29 cellular contexts compared by ENCODE assay signal in genomic region chr7:48179631-48180030, GRCh38. TPM values are rescaled to one million over a fixed set of nuclear protein-coding genes. Genes with fewer than 3 reads are reported as not detected.
"Had no signal": no experiment of that assay in that cellular context is flagged by ENCODE, and none has a peak within 500 bp of the region (broad histone marks: within the 10 kb centered on the region; RNA-seq: fewer than 3 reads in every experiment).

No MANE protein-coding gene starts in this region.

- H3K27me3 ChIP-seq: ascending aorta, Peyer's patch, SJSA1 had no signal

- DNase-seq: activated CD4-positive, alpha-beta T cell treated with anti-CD3 and anti-CD28 coated beads, Interleukin-2, amount 10 ng/mL, durations not matched to agents 24 days and 14 days; activated CD4-positive, alpha-beta T cell treated with anti-CD3 and anti-CD28 coated beads, Interleukin-2, amount 50 U/mL, for 4 hours; activated CD8-positive, alpha-beta T cell treated with anti-CD3 and anti-CD28 coated beads for 36 hours; activated gamma-delta T cell; activated naive CD4-positive, alpha-beta T cell treated with Interleukin-2 at 50 U/mL for 16 hours; activated naive CD8-positive, alpha-beta T cell treated with anti-CD3 and anti-CD28 coated beads, Interleukin-2, amount 10 ng/mL, durations not matched to agents 7 days and 5 days; activated T-cell treated with anti-CD3 and anti-CD28 coated beads, Interleukin-2, amount 50 U/mL, for 1 hour; amygdala; NCI-H1092 treated with DMSO at 0.1 percent for 48 hours; NCI-H1417; NCI-H146; NCI-H187; NCI-H2029 treated with DMSO at 0.1 percent for 48 hours; NCI-H2107; NCI-H226; NCI-H446 treated with DMSO at 0.1 percent for 48 hours; Peyer's patch; RPMI8226; SHP77 treated with DMSO at 0.1 percent for 48 hours; SW 1271; T-helper 1 cell; T1000; WERI-Rb-1 had no signal

- H3K9me3 Mint-ChIP-seq: activated CD4-positive, alpha-beta T cell treated with anti-CD3 and anti-CD28 coated beads, Interleukin-2, amount 10 ng/mL, durations not matched to agents 24 days and 14 days; activated CD8-positive, alpha-beta T cell treated with anti-CD3 and anti-CD28 coated beads for 36 hours; activated naive CD4-positive, alpha-beta T cell treated with anti-CD3 and anti-CD28 coated beads, Interleukin-2, amount 50 U/mL, for 24 hours; activated naive CD8-positive, alpha-beta T cell treated with anti-CD3 and anti-CD28 coated beads, Interleukin-2, amount 10 ng/mL, durations not matched to agents 7 days and 5 days; activated T-helper 2 cell treated with anti-CD3 and anti-CD28 coated beads, Interferon-gamma antibody, Interleukin-2, Interleukin-4, amounts not matched to agents 10 μg/mL and 5 μg/mL and 100 μg/mL, durations not matched to agents 14 hours and 24 hours and 36 hours had no signal

- ATAC-seq: activated CD8-positive, alpha-beta T cell treated with anti-CD3 and anti-CD28 coated beads for 36 hours; K562 had no signal

- H3K27me3 Mint-ChIP-seq: activated CD4-positive, alpha-beta T cell treated with anti-CD3 and anti-CD28 coated beads, Interleukin-2, amount 10 ng/mL, durations not matched to agents 24 days and 14 days; activated CD8-positive, alpha-beta T cell treated with anti-CD3 and anti-CD28 coated beads for 36 hours; activated naive CD4-positive, alpha-beta T cell treated with anti-CD3 and anti-CD28 coated beads, Interleukin-2, amount 50 U/mL, for 24 hours had no signal

- H3K4me3 Mint-ChIP-seq: activated CD4-positive, alpha-beta T cell treated with anti-CD3 and anti-CD28 coated beads, Interleukin-2, amount 10 ng/mL, durations not matched to agents 24 days and 14 days; activated CD8-positive, alpha-beta T cell treated with anti-CD3 and anti-CD28 coated beads for 36 hours; activated naive CD4-positive, alpha-beta T cell treated with anti-CD3 and anti-CD28 coated beads, Interleukin-2, amount 50 U/mL, for 24 hours; activated naive CD8-positive, alpha-beta T cell treated with anti-CD3 and anti-CD28 coated beads, Interleukin-2, amount 10 ng/mL, durations not matched to agents 7 days and 5 days had no signal

- H3K27ac ChIP-seq: ascending aorta, Peyer's patch, SJSA1, WERI-Rb-1 had no signal

- H3K4me1 Mint-ChIP-seq: activated naive CD8-positive, alpha-beta T cell treated with anti-CD3 and anti-CD28 coated beads, Interleukin-2, amount 10 ng/mL, durations not matched to agents 7 days and 5 days had no signal

- H3K9me3 ChIP-seq: ascending aorta, Peyer's patch, SJSA1 had no signal

- H3K36me3 Mint-ChIP-seq: activated naive CD4-positive, alpha-beta T cell treated with anti-CD3 and anti-CD28 coated beads, Interleukin-2, amount 50 U/mL, for 24 hours; activated naive CD8-positive, alpha-beta T cell treated with anti-CD3 and anti-CD28 coated beads, Interleukin-2, amount 10 ng/mL, durations not matched to agents 7 days and 5 days had no signal

- FAIRE-seq: K562 had no signal

- H3K36me3 ChIP-seq: ascending aorta, Peyer's patch, SJSA1, WERI-Rb-1 had no signal

- H3K4me3 ChIP-seq: ascending aorta, K562, Peyer's patch, SJSA1 had no signal

- H3K4me1 ChIP-seq: ascending aorta, Peyer's patch had no signal

- H3K27ac Mint-ChIP-seq: activated CD4-positive, alpha-beta T cell treated with anti-CD3 and anti-CD28 coated beads, Interleukin-2, amount 10 ng/mL, durations not matched to agents 24 days and 14 days; activated CD8-positive, alpha-beta T cell treated with anti-CD3 and anti-CD28 coated beads for 36 hours; activated naive CD4-positive, alpha-beta T cell treated with anti-CD3 and anti-CD28 coated beads, Interleukin-2, amount 50 U/mL, for 24 hours; activated naive CD8-positive, alpha-beta T cell treated with anti-CD3 and anti-CD28 coated beads, Interleukin-2, amount 10 ng/mL, durations not matched to agents 7 days and 5 days; activated T-helper 2 cell treated with anti-CD3 and anti-CD28 coated beads, Interferon-gamma antibody, Interleukin-2, Interleukin-4, amounts not matched to agents 10 μg/mL and 5 μg/mL and 100 μg/mL, durations not matched to agents 14 hours and 24 hours and 36 hours had no signal

RNA-seq across cellular contexts. Expression of gene ABCA13, which starts 8.4 kb away (rescaled TPM):
- total RNA-seq: activated CD4-positive, alpha-beta T cell treated with anti-CD3 and anti-CD28 coated beads, Interleukin-2, amount 10 ng/mL, durations not matched to agents 24 days and 14 days; activated CD8-positive, alpha-beta memory T cell treated with anti-CD3 and anti-CD28 coated beads for 36 hours; activated CD8-positive, alpha-beta T cell treated with anti-CD3 and anti-CD28 coated beads for 36 hours; ascending aorta had no signal
